13 cellular contexts compared by ENCODE assay signal in genomic region chr6:141513830-141514229, GRCh38.
DNase-seq lines count a peak whose midpoint lies in the region; ATAC-seq, FAIRE-seq and TF ChIP-seq lines count a peak whose summit lies in the region.
"Had no signal": no experiment of that assay in that cellular context is flagged by ENCODE, and none has a peak within 500 bp of the region (broad histone marks: within the 10 kb centered on the region; RNA-seq: fewer than 3 reads in every experiment).

No MANE protein-coding gene starts in this region.

- FAIRE-seq in pancreas (lab: Jason Lieb, UNC), result peak; percentile 29

- H3K9me3 Mint-ChIP-seq in central memory CD8-positive, alpha-beta T cell, result no peaks in the 10 kb centered on the region

- H3K4me1 ChIP-seq in pancreas, result no peaks in the 10 kb centered on the region
- H3K4me1 ChIP-seq: SJSA1, thyroid gland had no signal

- no peak for TF ChIP-seq POLR2A in NB4 (IDR thresholded peaks at IDR 0.05; ENCODE audit: extremely low read depth, insufficient read length)

- H3K9me3 ChIP-seq in pancreas, result no peaks in the 10 kb centered on the region
- H3K9me3 ChIP-seq: SJSA1, thyroid gland had no signal

- H3K4me3 ChIP-seq in NB4 (ENCODE audit: low read depth, low read length) (no peak overlapping the region), pancreas (no peak overlapping the region)
- H3K4me3 ChIP-seq: SJSA1, thyroid gland had no signal

- intact Hi-C loops in pancreas (cut with DNase I), result no loop called here

- DNase-seq in NCI-H748 (lab: John Stamatoyannopoulos, UW; ENCODE audit: unreplicated experiment), result peak; percentile 32
- no peak for DNase-seq in NCI-H748 treated with DMSO at 0.1 percent for 48 hours (lab: John Stamatoyannopoulos, UW)
- peak; percentile 8 for DNase-seq in NB4 (ENCODE audit: low read depth)
- DNase-seq in central memory CD8-positive, alpha-beta T cell (ENCODE audit: low spot score in 2 of 2), result no peak
- no peak for DNase-seq in pancreas
- no peak for DNase-seq in activated CD4-positive, alpha-beta T cell treated with anti-CD3 and anti-CD28 coated beads for 4 hours
- DNase-seq: DMS79, left ventricle myocardium superior, NCI-H345, thyroid gland had no signal

- no peaks in the 10 kb centered on the region for H3K27me3 Mint-ChIP-seq in central memory CD8-positive, alpha-beta T cell

- peaks cover 2% of the 10 kb centered on the region for H3K36me3 Mint-ChIP-seq in central memory CD8-positive, alpha-beta T cell (ENCODE audit: insufficient read depth)

- H3K4me1 Mint-ChIP-seq in central memory CD8-positive, alpha-beta T cell, result peaks cover 11% of the 10 kb centered on the region

- no peak for ATAC-seq in central memory CD8-positive, alpha-beta T cell (replicated peaks; ENCODE audit: extremely low read depth, poor library complexity, severe bottlenecking)
- ATAC-seq in pancreas (no peak), GM18861 (IDR thresholded peaks at IDR 0.05; ENCODE audit: unreplicated experiment) (no peak), HG02885 (IDR thresholded peaks at IDR 0.05; ENCODE audit: poor library complexity, unreplicated experiment) (no peak)
- ATAC-seq: left ventricle myocardium superior had no signal

- H3K27ac Mint-ChIP-seq in central memory CD8-positive, alpha-beta T cell (ENCODE audit: low read depth), result peak overlapping the region; percentile 87

- no peak overlapping the region for H3K27ac ChIP-seq in pancreas
- H3K27ac ChIP-seq: SJSA1, thyroid gland had no signal

- no peaks in the 10 kb centered on the region for H3K27me3 ChIP-seq in pancreas
- H3K27me3 ChIP-seq: SJSA1, thyroid gland had no signal

- peak overlapping the region; percentile 66 for H3K4me3 Mint-ChIP-seq in central memory CD8-positive, alpha-beta T cell

- no peaks in the 10 kb centered on the region for H3K36me3 ChIP-seq in pancreas
- H3K36me3 ChIP-seq: SJSA1, thyroid gland had no signal

- TF ChIP-seq CTCF in NB4 (IDR thresholded peaks at IDR 0.05; ENCODE audit: low read depth, low read length), result no peak
- no peak for TF ChIP-seq CTCF in pancreas (IDR thresholded peaks at IDR 0.05)

- 27 to 49% methylated on average over 1 of the region's 1 CpG for WGBS in pancreas, 2 donors

Comparison
In these comparisons a context has a peak if more than half of its experiments do, and no peak if none do; other contexts are left out.
1. DNase-seq: peak in NCI-H748 (single experiment) and NB4 (single experiment); none in NCI-H748 treated with DMSO at 0.1 percent for 48 hours (single experiment), central memory CD8-positive, alpha-beta T cell (0 of 2), pancreas (0 of 6) and activated CD4-positive, alpha-beta T cell treated with anti-CD3 and anti-CD28 coated beads for 4 hours (0 of 2).